Comparison of ENCODE assay signal across 13 cellular contexts in genomic region chr17:47942568-47942967, GRCh38. TPM values are rescaled to one million over a fixed set of nuclear protein-coding genes. Genes with fewer than 3 reads are reported as not detected.
DNase-seq lines count a peak whose midpoint lies in the region; ATAC-seq and TF ChIP-seq lines count a peak whose summit lies in the region.
"Had no signal": no experiment of that assay in that cellular context is flagged by ENCODE, and none has a peak within 500 bp of the region (broad histone marks: within the 10 kb centered on the region; RNA-seq: fewer than 3 reads in every experiment).

No MANE protein-coding gene starts in this region.

- H3K27ac ChIP-seq in left ventricle myocardium inferior (replicated peaks): no peak overlapping the region
- H3K27ac ChIP-seq in iPS-20b (ENCODE audit: low read length): no peak overlapping the region
- peak overlapping the region; percentile 80 to 88 (median 82) for H3K27ac ChIP-seq in transverse colon

- peak overlapping the region; percentile 73 for H3K4me3 Mint-ChIP-seq in activated T-helper 17 cell treated with anti-CD3 and anti-CD28 coated beads, Interleukin-2, amount 50 U/mL, for 72 hours

- intact Hi-C loops in left ventricle myocardium inferior (cut with micrococcal nuclease) (no loop called here), left ventricle myocardium superior (cut with micrococcal nuclease) (no loop called here), transverse colon (cut with DNase I; ENCODE audit: low total_unique reads) (loop anchor here (10.0 kb wide), 1 partner anchor 98 kb away; the partner anchor contains the start of gene SCRN2)

- H3K4me3 ChIP-seq in left ventricle myocardium inferior (peak overlapping the region; percentile 85), iPS-20b (ENCODE audit: low read length) (peak overlapping the region; percentile 69; the same call in 1 of the 2 replicates), transverse colon (peak overlapping the region in 2 of 4 donors; percentile 65)

- H3K9me3 ChIP-seq in left ventricle myocardium inferior (replicated peaks) (no peaks in the 10 kb centered on the region), iPS-20b (ENCODE audit: insufficient read depth, low read depth, low read length) (peaks cover 4% of the 10 kb centered on the region), transverse colon (no peaks in the 10 kb centered on the region)
- H3K9me3 ChIP-seq: tibial artery had no signal

- H3K9ac ChIP-seq in iPS-20b (ENCODE audit: low read depth, low read length): peak overlapping the region; percentile 67; the same call in 1 of the 2 replicates

- 71 to 83% methylated on average over 2 to 6 of the region's 6 CpGs for WGBS in transverse colon (ENCODE audit: low coverage in 1 of 2), 2 donors

- peaks cover 3% of the 10 kb centered on the region for H3K9me3 Mint-ChIP-seq in activated T-helper 17 cell treated with anti-CD3 and anti-CD28 coated beads, Interleukin-2, amount 50 U/mL, for 72 hours

- peak overlapping the region; percentile 54 for H3K27ac Mint-ChIP-seq in activated T-helper 17 cell treated with anti-CD3 and anti-CD28 coated beads, Interleukin-2, amount 50 U/mL, for 72 hours

- no peak for ATAC-seq in left ventricle myocardium superior
- ATAC-seq in activated T-helper 17 cell treated with anti-CD3 and anti-CD28 coated beads, Interleukin-2, amount 50 U/mL, for 72 hours (replicated peaks): no peak

- TF ChIP-seq CTCF in left ventricle myocardium inferior (IDR thresholded peaks at IDR 0.05; ENCODE audit: borderline replicate concordance): no peak
- no peak for TF ChIP-seq CTCF in transverse colon (IDR thresholded peaks at IDR 0.05)

- TF ChIP-seq EP300 in transverse colon (IDR thresholded peaks at IDR 0.05; ENCODE audit: low read depth): no peak

- no peak for TF ChIP-seq POLR2A in transverse colon (IDR thresholded peaks at IDR 0.05)

- H3K27me3 Mint-ChIP-seq in activated T-helper 17 cell treated with anti-CD3 and anti-CD28 coated beads, Interleukin-2, amount 50 U/mL, for 72 hours: no peaks in the 10 kb centered on the region

- H3K27me3 ChIP-seq in left ventricle myocardium inferior (ENCODE audit: low read depth) (no peaks in the 10 kb centered on the region), iPS-20b (ENCODE audit: insufficient read depth, low read length) (peaks cover 30% of the 10 kb centered on the region), transverse colon (no peaks in the 10 kb centered on the region)
- H3K27me3 ChIP-seq: tibial artery had no signal

- H3K36me3 Mint-ChIP-seq in activated T-helper 17 cell treated with anti-CD3 and anti-CD28 coated beads, Interleukin-2, amount 50 U/mL, for 72 hours (ENCODE audit: low read depth): peaks cover 29% of the 10 kb centered on the region

- H3K4me1 Mint-ChIP-seq in activated T-helper 17 cell treated with anti-CD3 and anti-CD28 coated beads, Interleukin-2, amount 50 U/mL, for 72 hours: peaks cover 27% of the 10 kb centered on the region

- peaks cover 58% of the 10 kb centered on the region for H3K4me1 ChIP-seq in left ventricle myocardium inferior
- peaks cover 7% of the 10 kb centered on the region; the same call in 1 of the 2 replicates for H3K4me1 ChIP-seq in iPS-20b (ENCODE audit: insufficient read depth, low read length)
- H3K4me1 ChIP-seq in transverse colon: peaks cover 4 to 55% (median 24%) of the 10 kb centered on the region in 4 donors

- DNase-seq in left ventricle myocardium inferior (no peak), left ventricle myocardium superior (no peak), transverse colon (no peak), NCI-H82 (lab: John Stamatoyannopoulos, UW) (no peak), hypothalamus (lab: John Stamatoyannopoulos, UW) (no peak), DMS 273 (lab: John Stamatoyannopoulos, UW; ENCODE audit: unreplicated experiment) (no peak)
- DNase-seq: cortex of kidney, tibial artery had no signal

- H3K36me3 ChIP-seq in left ventricle myocardium inferior: peaks cover 31% of the 10 kb centered on the region
- peaks cover 11% of the 10 kb centered on the region; the same call in 1 of the 2 replicates for H3K36me3 ChIP-seq in iPS-20b (ENCODE audit: insufficient read depth, low read depth, low read length)
- no peaks in the 10 kb centered on the region for H3K36me3 ChIP-seq in transverse colon

- in situ Hi-C loops in transverse colon (cut with MboI; ENCODE audit: low pct_ligation_motif_present in 1 of 4, low pct_unique_long_range_greater_than_20kb in 1 of 4, low sequenced_read_pairs in 3 of 4): no loop called here

RNA-seq across cellular contexts. Expression of gene PNPO, which starts 1.2 kb away (rescaled TPM):
- total RNA-seq in left ventricle myocardium inferior: 25.3 TPM
- 31.3 TPM for total RNA-seq in left ventricle myocardium superior
- total RNA-seq in activated T-helper 17 cell treated with anti-CD3 and anti-CD28 coated beads, Interleukin-2, amount 50 U/mL, for 72 hours: 10 to 100 TPM; 18.0 to 33.7 TPM
- 10 to 100 TPM in 3 of 4 donors, 1 to 10 TPM in 1; 7.4 to 83.8 (median 31.6) TPM for total RNA-seq in transverse colon

RNA-seq across cellular contexts. Expression of gene PRR15L, which starts 15.1 kb away (rescaled TPM):
- total RNA-seq in left ventricle myocardium inferior (0.14 TPM), left ventricle myocardium superior (not detected), transverse colon (100 to 1,000 TPM; 111 to 230 (median 182) TPM)
- not detected for total RNA-seq in activated T-helper 17 cell treated with anti-CD3 and anti-CD28 coated beads, Interleukin-2, amount 50 U/mL, for 72 hours
- total RNA-seq: Daoy; LHCN-M2; T-helper 1 cell treated with Interleukin-12 subunit alpha and Interleukin-12 subunit beta and Interleukin-4 antibody, amounts not matched to agents 30 ng/mL and 1 ng/mL, for 36 hours had no signal

RNA-seq across cellular contexts. Expression of gene CDK5RAP3, which starts 28.3 kb away (rescaled TPM):
- total RNA-seq in left ventricle myocardium inferior (50.1 TPM), left ventricle myocardium superior (50.8 TPM), transverse colon (100 to 1,000 TPM; 159 to 540 (median 296) TPM)
- total RNA-seq in activated T-helper 17 cell treated with anti-CD3 and anti-CD28 coated beads, Interleukin-2, amount 50 U/mL, for 72 hours: 100 to 1,000 TPM; 139 to 216 TPM

RNA-seq across cellular contexts. Expression of gene SP2, which starts 46.5 kb away (rescaled TPM):
- total RNA-seq in left ventricle myocardium inferior: 13.9 TPM
- total RNA-seq in left ventricle myocardium superior: 14.1 TPM
- total RNA-seq in activated T-helper 17 cell treated with anti-CD3 and anti-CD28 coated beads, Interleukin-2, amount 50 U/mL, for 72 hours: 10 to 100 TPM; 23.7 to 24.2 TPM
- total RNA-seq in transverse colon: 10 to 100 TPM in 3 of 4 donors, 1 to 10 TPM in 1; 8.3 to 22.1 (median 17.4) TPM

Comparison
In these comparisons a context has a peak if more than half of its experiments do, and no peak if none do; other contexts are left out.
1. H3K27ac ChIP-seq: peak in transverse colon (4 of 4); none in left ventricle myocardium inferior (single experiment) and iPS-20b (single experiment).
2. RNA of gene PRR15L, which starts 15.1 kb away (total RNA-seq): 111 to 230 TPM in transverse colon; 0.14 TPM in left ventricle myocardium inferior (single experiment), not detected in left ventricle myocardium superior (single experiment) and not detected in activated T-helper 17 cell treated with anti-CD3 and anti-CD28 coated beads, Interleukin-2, amount 50 U/mL, for 72 hours; every median in the first group is over 10 times any median in the second.